Comparison of ENCODE assay signal across 13 cellular contexts in genomic region chr9:13386935-13387667, GRCh38.
DNase-seq lines count a peak whose midpoint lies in the region; ATAC-seq, FAIRE-seq and TF ChIP-seq lines count a peak whose summit lies in the region.
"Had no signal": no experiment of that assay in that cellular context is flagged by ENCODE, and none has a peak within 500 bp of the region (broad histone marks: within the 10 kb centered on the region; RNA-seq: fewer than 3 reads in every experiment).

No MANE protein-coding gene starts in this region.

- ATAC-seq in heart right ventricle, result peak in 7 of 8 donors; percentile 56 to 78 (median 71)

- H3K4me1 ChIP-seq in heart right ventricle (peaks cover 0 to 13% (median 6%) of the 10 kb centered on the region in 9 donors), kidney (ENCODE audit: control insufficient read depth in 1 of 2, insufficient read depth in 1 of 2, low read depth in 1 of 2, low read length in 2 of 2) (no peaks in the 10 kb centered on the region), BE2C (no peaks in the 10 kb centered on the region)

- H3K36me3 ChIP-seq in heart right ventricle, result no peaks in the 10 kb centered on the region
- H3K36me3 ChIP-seq in kidney (ENCODE audit: control insufficient read depth in 1 of 2, insufficient read depth in 2 of 2, low read length in 2 of 2), result no peaks in the 10 kb centered on the region
- no peaks in the 10 kb centered on the region for H3K36me3 ChIP-seq in BE2C

- H3K9ac ChIP-seq in kidney (ENCODE audit: low read length in 2 of 2), result no peak overlapping the region

- H3K27ac ChIP-seq in heart right ventricle (peak overlapping the region in 9 of 10 donors; percentile 5 to 80 (median 48)), skin epidermis (peak overlapping the region in 17 of 21 experiments; percentile 24 to 91 (median 70)), kidney (ENCODE audit: low read depth in 2 of 2, low read length in 2 of 2) (no peak overlapping the region)
- H3K27ac ChIP-seq: SK-N-MC had no signal

- no peak for FAIRE-seq in kidney (lab: Jason Lieb, UNC)
- FAIRE-seq: GM12891 had no signal

- 72% methylated on average over 3 of the region's 3 CpGs for WGBS in heart right ventricle, 2 donors

- TF ChIP-seq CTCF in heart right ventricle (IDR thresholded peaks at IDR 0.05), result no peak
- TF ChIP-seq CTCF in kidney (IDR thresholded peaks at IDR 0.05; ENCODE audit: borderline replicate concordance, extremely low read depth, insufficient read depth), result no peak
- TF ChIP-seq CTCF in BE2C (IDR thresholded peaks at IDR 0.05; ENCODE audit: low read depth, low read length), result no peak

- H3K9me3 ChIP-seq in heart right ventricle, result peaks cover 0 to 47% (median 13%) of the 10 kb centered on the region in 11 donors
- H3K9me3 ChIP-seq in kidney (ENCODE audit: control insufficient read depth in 1 of 2, low read length in 2 of 2), result peaks cover 0 to 11% of the 10 kb centered on the region in 2 donors
- H3K9me3 ChIP-seq in BE2C, result no peaks in the 10 kb centered on the region

- DNase-seq in GM03348 (ENCODE audit: low spot score) (peak; percentile 64), amniotic epithelial cell (ENCODE audit: low read depth) (peak; percentile 98), heart right ventricle (no peak), kidney (no peak), BE2C (no peak), HUDEP-2 (lab: John Stamatoyannopoulos, UW; ENCODE audit: unreplicated experiment in 76 of 76) (no peak)
- DNase-seq in activated CD4-positive, alpha-beta T cell treated with anti-CD3 and anti-CD28 coated beads, Interleukin-2, amount 50 U/mL, for 1 hour, result no peak
- DNase-seq: activated CD4-positive, alpha-beta T cell treated with anti-CD3 and anti-CD28 coated beads, Interleukin-2, amount 50 U/mL, for 4 hours; mammary epithelial cell; NCI-H510A treated with DMSO at 0.1 percent for 48 hours had no signal

- H3K4me3 ChIP-seq in heart right ventricle (no peak overlapping the region), skin epidermis (no peak overlapping the region), kidney (ENCODE audit: low read length in 2 of 2) (no peak overlapping the region), BE2C (ENCODE audit: low read depth, low read length) (no peak overlapping the region)
- H3K4me3 ChIP-seq: SK-N-MC had no signal

- no peaks in the 10 kb centered on the region for H3K27me3 ChIP-seq in heart right ventricle
- H3K27me3 ChIP-seq in BE2C, result no peaks in the 10 kb centered on the region

- intact Hi-C loops in heart right ventricle (cut with DNase I), result no loop called here
- intact Hi-C loops in kidney (cut with DNase I), result no loop called here

Comparison
In these comparisons a context has a peak if more than half of its experiments do, and no peak if none do; other contexts are left out.
1. DNase-seq: peak in GM03348 (single experiment) and amniotic epithelial cell (single experiment); none in heart right ventricle (0 of 2), activated CD4-positive, alpha-beta T cell treated with anti-CD3 and anti-CD28 coated beads, Interleukin-2, amount 50 U/mL, for 1 hour (single experiment), kidney (single experiment), BE2C (single experiment) and HUDEP-2 (0 of 76).
2. H3K27ac ChIP-seq: peak in heart right ventricle (9 of 10) and skin epidermis (17 of 21); none in kidney (0 of 2).